8 cellular contexts compared by ENCODE assay signal in the genomic region with DNA sequence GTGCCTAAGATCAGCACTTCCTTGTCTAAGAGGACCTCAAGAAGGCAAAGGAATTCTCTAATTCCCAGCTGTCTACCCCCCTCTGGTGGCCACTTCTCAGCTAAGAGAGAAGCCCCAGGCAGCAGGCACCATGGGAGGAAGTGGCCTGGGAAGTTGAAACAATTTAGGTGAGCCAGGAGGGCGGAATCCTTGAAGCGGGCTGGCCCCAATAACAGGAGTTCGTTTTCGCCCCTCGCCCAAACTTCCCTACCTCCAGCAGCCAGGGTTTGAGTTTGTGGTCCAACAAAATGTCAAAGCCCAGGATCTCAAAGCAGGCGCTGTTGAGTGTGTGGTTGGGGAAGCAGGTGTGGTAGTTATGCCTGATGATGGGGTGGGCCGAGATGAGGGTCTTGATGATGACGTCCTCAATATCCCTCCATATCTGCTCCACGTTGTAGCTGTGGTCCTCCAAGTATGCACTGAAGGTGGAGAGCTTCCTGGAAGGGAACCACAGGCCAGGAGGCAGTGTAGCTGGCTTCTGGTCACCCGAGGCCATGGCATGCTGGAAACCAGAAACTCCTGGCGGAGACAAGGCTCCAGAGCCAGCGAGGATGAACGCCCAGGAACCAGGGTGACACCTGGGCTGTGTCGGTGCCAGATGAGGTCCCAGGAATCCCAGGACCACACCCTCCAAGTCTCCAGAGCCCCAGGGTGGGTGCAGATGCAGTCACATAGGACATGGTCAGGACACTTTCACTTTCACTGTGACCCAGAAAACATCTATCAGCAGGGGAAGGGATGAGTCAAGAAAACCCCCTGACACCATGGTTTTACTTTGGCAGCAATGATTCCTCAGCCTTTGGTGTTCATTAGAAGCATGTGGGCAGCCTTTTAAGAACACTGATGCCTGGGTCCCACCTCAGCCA. TPM values are rescaled to one million over a fixed set of nuclear protein-coding genes. Genes with fewer than 3 reads are reported as not detected.
DNase-seq lines count a peak whose midpoint lies in the region; ATAC-seq and TF ChIP-seq lines count a peak whose summit lies in the region.

No MANE protein-coding gene starts in this region.

- H3K4me1 ChIP-seq in gastroesophageal sphincter: peaks cover 0 to 11% (median 0%) of the 10 kb centered on the region in 3 donors
- peaks cover 11% of the 10 kb centered on the region for H3K4me1 ChIP-seq in osteoblast (ENCODE audit: insufficient read depth, low read length)

- H3K27ac ChIP-seq in gastroesophageal sphincter: no peak overlapping the region
- no peak overlapping the region for H3K27ac ChIP-seq in osteoblast (ENCODE audit: low read depth, low read length)

- TF ChIP-seq EP300 in gastroesophageal sphincter (IDR thresholded peaks at IDR 0.05): no peak

- no peaks in the 10 kb centered on the region for H3K9me3 ChIP-seq in gastroesophageal sphincter
- H3K9me3 ChIP-seq in osteoblast (ENCODE audit: low read depth, low read length): no peaks in the 10 kb centered on the region

- peaks cover 71% of the 10 kb centered on the region for H3K27me3 Mint-ChIP-seq in activated T-cell treated with anti-CD3 and anti-CD28 coated beads, Interleukin-2, amount 50 U/mL, for 72 hours (ENCODE audit: low read depth)

- DNase-seq in DMS153 treated with DMSO at 0.1 percent for 48 hours (lab: John Stamatoyannopoulos, UW; ENCODE audit: unreplicated experiment) (peak; percentile 52), NCI-H510A (lab: John Stamatoyannopoulos, UW) (peak; percentile 52), osteoblast (ENCODE audit: insufficient read length, low spot score, missing footprints) (peak; percentile 90)
- DNase-seq in activated T-cell treated with anti-CD3 and anti-CD28 coated beads, Interleukin-2, amount 50 U/mL, for 72 hours: peak; percentile 16 to 36

- no peak overlapping the region for H3K4me3 ChIP-seq in gastroesophageal sphincter
- peak overlapping the region; percentile 29 for H3K4me3 ChIP-seq in osteoblast (ENCODE audit: insufficient read depth, low read length)

- H3K27me3 ChIP-seq in gastroesophageal sphincter (peaks cover 33% of the 10 kb centered on the region), osteoblast (ENCODE audit: insufficient read depth, low read length) (peaks cover 35% of the 10 kb centered on the region)

- WGBS in gastroesophageal sphincter (ENCODE audit: low coverage in 1 of 2), 2 donors: 29% methylated on average over 6 of the region's 14 CpGs; no CpG with 5 or more reads in 1 of the 2 donors

- no peak overlapping the region for H3K4me3 Mint-ChIP-seq in activated T-cell treated with anti-CD3 and anti-CD28 coated beads, Interleukin-2, amount 50 U/mL, for 72 hours

- peak in 3 of 4 experiments; percentile 70 to 80 (median 79) for TF ChIP-seq CTCF in gastroesophageal sphincter (IDR thresholded peaks at IDR 0.05)
- peak; percentile 92 for TF ChIP-seq CTCF in osteoblast (IDR thresholded peaks at IDR 0.05; ENCODE audit: extremely low read depth, low read depth, low read length)

- H2AFZ ChIP-seq in osteoblast (ENCODE audit: low read length): peak overlapping the region; percentile 32

- H3K36me3 ChIP-seq in gastroesophageal sphincter (no peaks in the 10 kb centered on the region), osteoblast (ENCODE audit: insufficient read depth, low read length) (no peaks in the 10 kb centered on the region)

- H3K36me3 Mint-ChIP-seq in activated T-cell treated with anti-CD3 and anti-CD28 coated beads, Interleukin-2, amount 50 U/mL, for 72 hours (ENCODE audit: insufficient read depth in 2 of 2): no peaks in the 10 kb centered on the region

- no peaks in the 10 kb centered on the region for H3K79me2 ChIP-seq in osteoblast (ENCODE audit: insufficient read depth, low read length)

- no peak overlapping the region for H3K27ac Mint-ChIP-seq in activated T-cell treated with anti-CD3 and anti-CD28 coated beads, Interleukin-2, amount 50 U/mL, for 72 hours

- no peaks in the 10 kb centered on the region for H4K20me1 ChIP-seq in osteoblast (ENCODE audit: insufficient read depth, low read length)

- H3K4me1 Mint-ChIP-seq in activated T-cell treated with anti-CD3 and anti-CD28 coated beads, Interleukin-2, amount 50 U/mL, for 72 hours (ENCODE audit: low read depth): peaks cover 17% of the 10 kb centered on the region

- peak overlapping the region; percentile 18 for H3K4me2 ChIP-seq in osteoblast (ENCODE audit: insufficient read depth, low read length)

- ATAC-seq in GM21825 (IDR thresholded peaks at IDR 0.05; ENCODE audit: unreplicated experiment) (peak; percentile 52), gastroesophageal sphincter (peak; percentile 75), GM21360 (IDR thresholded peaks at IDR 0.05; ENCODE audit: unreplicated experiment) (no peak), HG02885 (IDR thresholded peaks at IDR 0.05; ENCODE audit: poor library complexity, unreplicated experiment) (no peak)
- peak; percentile 86 to 93 for ATAC-seq in activated T-cell treated with anti-CD3 and anti-CD28 coated beads, Interleukin-2, amount 50 U/mL, for 72 hours (replicated peaks in 1 of 2)

- no peaks in the 10 kb centered on the region for H3K9me3 Mint-ChIP-seq in activated T-cell treated with anti-CD3 and anti-CD28 coated beads, Interleukin-2, amount 50 U/mL, for 72 hours

- no peak for TF ChIP-seq POLR2A in gastroesophageal sphincter (IDR thresholded peaks at IDR 0.05)

RNA-seq across cellular contexts. Expression of gene TTLL6, which starts 25.6 kb away (rescaled TPM):
- not detected for total RNA-seq in activated T-cell treated with anti-CD3 and anti-CD28 coated beads, Interleukin-2, amount 50 U/mL, for 72 hours
- total RNA-seq in gastroesophageal sphincter (not detected), osteoblast (not detected in 2 replicates)

RNA-seq across cellular contexts. Expression of gene CALCOCO2, which starts 39.5 kb away (rescaled TPM):
- 100 to 1,000 TPM in 1 of 2 donors, 10 to 100 TPM in 1; 97.0 to 132 TPM for total RNA-seq in activated T-cell treated with anti-CD3 and anti-CD28 coated beads, Interleukin-2, amount 50 U/mL, for 72 hours
- 100 to 1,000 TPM; 177 to 244 (median 227) TPM for total RNA-seq in gastroesophageal sphincter
- 103 and 105 TPM in 2 replicates for total RNA-seq in osteoblast

Comparison
In these comparisons a context has a peak if more than half of its experiments do, and no peak if none do; other contexts are left out.
1. DNase-seq: peak in every context shown above with its lines; median percentile 90 in osteoblast; 52 in DMS153 treated with DMSO at 0.1 percent for 48 hours; 52 in NCI-H510A; 26 in activated T-cell treated with anti-CD3 and anti-CD28 coated beads, Interleukin-2, amount 50 U/mL, for 72 hours.
2. ATAC-seq: peak in GM21825 (single experiment), activated T-cell treated with anti-CD3 and anti-CD28 coated beads, Interleukin-2, amount 50 U/mL, for 72 hours (2 of 2) and gastroesophageal sphincter (single experiment); none in GM21360 (single experiment) and HG02885 (single experiment).